In genomic region chr4:8582016-8582415, GRCh38 we compare ENCODE assay signal across 16 cellular contexts. TPM values are rescaled to one million over a fixed set of nuclear protein-coding genes. Genes with fewer than 3 reads are reported as not detected.
DNase-seq lines count a peak whose midpoint lies in the region; TF ChIP-seq lines count a peak whose summit lies in the region.
"Had no signal": no experiment of that assay in that cellular context is flagged by ENCODE, and none has a peak within 500 bp of the region (broad histone marks: within the 10 kb centered on the region; RNA-seq: fewer than 3 reads in every experiment).

No MANE protein-coding gene starts in this region.

- peak overlapping the region; percentile 57 for H3K4me2 ChIP-seq in BLaER1
- H3K4me2 ChIP-seq: A549 had no signal

- H3K4me3 Mint-ChIP-seq in glutamatergic neuron (ENCODE audit: unreplicated experiment): peak overlapping the region; percentile 30
- H3K4me3 Mint-ChIP-seq: CD8-positive, alpha-beta T cell; HFFc6 had no signal

- no peaks in the 10 kb centered on the region for H3K36me3 Mint-ChIP-seq in glutamatergic neuron (ENCODE audit: unreplicated experiment)
- H3K36me3 Mint-ChIP-seq: CD8-positive, alpha-beta T cell had no signal

- peaks cover 9% of the 10 kb centered on the region for H3K9me3 Mint-ChIP-seq in glutamatergic neuron (ENCODE audit: unreplicated experiment)
- H3K9me3 Mint-ChIP-seq: CD8-positive, alpha-beta T cell; HFFc6 had no signal

- DNase-seq in 8988T (peak; percentile 6), glutamatergic neuron (no peak), posterior vena cava (ENCODE audit: low spot score) (peak; percentile 22), NCI-H345 treated with DMSO at 0.1 percent for 48 hours (lab: John Stamatoyannopoulos, UW; ENCODE audit: unreplicated experiment) (no peak), cerebellum (ENCODE audit: low spot score) (no peak), HCEC 1CT (no peak)
- DNase-seq: AML-193; CD8-positive, alpha-beta T cell; COR-L47; DMS 273 treated with DMSO at 0.1 percent for 48 hours; GM23248; HFFc6; IMR-90 had no signal

- H3K4me1 Mint-ChIP-seq in glutamatergic neuron (ENCODE audit: low read depth, unreplicated experiment): peaks cover 14% of the 10 kb centered on the region

- peaks cover 22% of the 10 kb centered on the region; the same call in 1 of the 2 replicates for H4K20me1 ChIP-seq in BLaER1

- no peak overlapping the region for H3K4me3 ChIP-seq in BLaER1
- H3K4me3 ChIP-seq: A549, GM23248, K562 had no signal

- no peak overlapping the region for H3K27ac ChIP-seq in BLaER1
- H3K27ac ChIP-seq: A549, GM23248 had no signal

- H3K9me3 ChIP-seq in BLaER1: no peaks in the 10 kb centered on the region; the same call in 1 of the 2 replicates
- H3K9me3 ChIP-seq: A549 had no signal

- H3K27ac Mint-ChIP-seq in glutamatergic neuron (ENCODE audit: unreplicated experiment): no peak overlapping the region
- H3K27ac Mint-ChIP-seq: CD8-positive, alpha-beta T cell; HFFc6 had no signal

- peaks cover 19% of the 10 kb centered on the region for H3K27me3 Mint-ChIP-seq in glutamatergic neuron (ENCODE audit: unreplicated experiment)

- peaks cover 41% of the 10 kb centered on the region for H3K4me1 ChIP-seq in BLaER1
- H3K4me1 ChIP-seq: A549 had no signal

- no peaks in the 10 kb centered on the region for H3K27me3 ChIP-seq in BLaER1

- no peak for TF ChIP-seq CTCF in glutamatergic neuron (IDR thresholded peaks at IDR 0.05; ENCODE audit: partially characterized antibody, unreplicated experiment)

- H3K36me3 ChIP-seq in BLaER1: no peaks in the 10 kb centered on the region

- H3K9ac ChIP-seq in BLaER1: no peak overlapping the region
- H3K9ac ChIP-seq: GM23248 had no signal

- intact Hi-C loops in posterior vena cava (cut with DNase I): loop anchor here in 1 of 2 donors (5.0 kb wide), 1 partner anchor 780 kb away; no protein-coding TSS in a partner anchor

RNA-seq across cellular contexts. Expression of gene GPR78, which starts 1.8 kb away (rescaled TPM):
- 0.17 TPM for total RNA-seq in glutamatergic neuron (ENCODE audit: unreplicated experiment)
- under 1 TPM; 0.09 to 0.10 TPM for total RNA-seq in posterior vena cava
- total RNA-seq in cerebellum: 0.73 TPM
- total RNA-seq: CD8-positive, alpha-beta T cell; GM23248 had no signal

RNA-seq across cellular contexts. Expression of gene CPZ, which starts 10.5 kb away (rescaled TPM):
- total RNA-seq in glutamatergic neuron (ENCODE audit: unreplicated experiment) (0.27 TPM), posterior vena cava (10 to 100 TPM in 1 of 2 donors, 1 to 10 TPM in 1; 5.3 to 15.6 TPM), cerebellum (5.0 TPM)
- total RNA-seq: CD8-positive, alpha-beta T cell had no signal

Comparison
In these comparisons a context has a peak if more than half of its experiments do, and no peak if none do; other contexts are left out.
1. DNase-seq: peak in 8988T (single experiment) and posterior vena cava (single experiment); none in glutamatergic neuron (single experiment), NCI-H345 treated with DMSO at 0.1 percent for 48 hours (single experiment), cerebellum (single experiment) and HCEC 1CT (single experiment).